ENCODE assay signal across 11 cellular contexts in the genomic region with DNA sequence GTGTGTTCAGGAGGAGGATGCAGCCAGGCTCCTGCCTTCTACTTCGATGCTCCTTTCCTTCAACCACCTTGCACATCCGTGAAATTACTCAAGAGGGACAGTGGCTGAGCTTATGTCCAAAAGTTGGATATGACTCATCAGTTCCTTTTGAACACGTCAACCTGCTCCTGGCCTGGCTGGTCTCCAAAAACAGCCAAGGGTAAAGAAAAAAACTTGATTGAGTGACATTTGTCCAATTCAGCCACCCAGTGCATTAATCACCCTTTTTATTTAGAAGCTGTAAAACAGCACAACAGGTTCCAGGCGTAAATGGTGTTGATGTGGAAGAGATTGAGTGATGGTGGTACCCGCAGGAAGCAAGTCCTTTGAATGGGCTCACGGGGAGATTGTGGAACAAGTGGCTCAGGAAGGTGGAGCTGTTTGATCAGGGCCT.
DNase-seq lines count a peak whose midpoint lies in the region; ATAC-seq and TF ChIP-seq lines count a peak whose summit lies in the region.
"Had no signal": no experiment of that assay in that cellular context is flagged by ENCODE, and none has a peak within 500 bp of the region (broad histone marks: within the 10 kb centered on the region; RNA-seq: fewer than 3 reads in every experiment).

No MANE protein-coding gene starts in this region.

- H3K27ac Mint-ChIP-seq in CD4-positive, alpha-beta T cell, result peak overlapping the region; percentile 24
- H3K27ac Mint-ChIP-seq: activated naive CD8-positive, alpha-beta T cell had no signal

- peak overlapping the region; percentile 58 for H3K4me2 ChIP-seq in HCT116 (ENCODE audit: low read length)
- peak overlapping the region; percentile 32 for H3K4me2 ChIP-seq in PC-3 (ENCODE audit: low read length)

- H3K27ac ChIP-seq in CD4-positive, alpha-beta T cell (ENCODE audit: low read depth, low read length), result no peak overlapping the region
- H3K27ac ChIP-seq in HCT116 (ENCODE audit: low read depth, low read length), result peak overlapping the region; percentile 17
- H3K27ac ChIP-seq in PC-3 (ENCODE audit: low read length), result peak overlapping the region; percentile 75
- H3K27ac ChIP-seq: neutrophil had no signal

- no peak overlapping the region for H3K4me3 Mint-ChIP-seq in CD4-positive, alpha-beta T cell
- H3K4me3 Mint-ChIP-seq: activated naive CD8-positive, alpha-beta T cell; IgD-negative memory B cell had no signal

- peak; percentile 36; the same call in 1 of the 2 replicates for TF ChIP-seq RAD21 in HCT116 (IDR thresholded peaks at IDR 0.05; ENCODE audit: low read depth)

- H3K27me3 Mint-ChIP-seq in CD4-positive, alpha-beta T cell, result no peaks in the 10 kb centered on the region
- H3K27me3 Mint-ChIP-seq: activated naive CD8-positive, alpha-beta T cell; IgD-negative memory B cell had no signal

- POLR2A ChIA-PET in CD4-positive, alpha-beta T cell (lab: Charles Lee), result no interaction called here
- POLR2A ChIA-PET in HCT116 (lab: Charles Lee) (no interaction called here), PC-3 (lab: Charles Lee; ENCODE audit: unreplicated experiment) (interaction anchor here (0.6 kb wide), 1 partner anchor 86 kb away, joined by 3 read pairs; no protein-coding TSS in a partner anchor)

- no peaks in the 10 kb centered on the region for H3K9me3 ChIP-seq in CD4-positive, alpha-beta T cell (ENCODE audit: control insufficient read depth, low read length)
- no peaks in the 10 kb centered on the region for H3K9me3 ChIP-seq in HCT116 (ENCODE audit: control insufficient read depth in 1 of 2, insufficient read depth in 1 of 2, low read depth in 1 of 2, low read length in 2 of 2)
- no peaks in the 10 kb centered on the region for H3K9me3 ChIP-seq in PC-3 (ENCODE audit: low read length)
- H3K9me3 ChIP-seq: neutrophil had no signal

- H3K79me2 ChIP-seq in HCT116 (ENCODE audit: insufficient read depth, low read length), result no peaks in the 10 kb centered on the region
- no peaks in the 10 kb centered on the region; the same call in 1 of the 2 replicates for H3K79me2 ChIP-seq in PC-3 (ENCODE audit: low read length)

- intact Hi-C loops in CD4-positive, alpha-beta T cell (cut with DNase I, micrococcal nuclease), result no loop called here
- intact Hi-C loops in HCT116 (cut with micrococcal nuclease), result loop anchor here (5.0 kb wide), 1 partner anchor 1099 kb away; the partner anchor contains the start of gene AXIN2
- intact Hi-C loops in PC-3 (cut with micrococcal nuclease), result no loop called here

- peaks cover 54% of the 10 kb centered on the region for H3K36me3 Mint-ChIP-seq in CD4-positive, alpha-beta T cell (ENCODE audit: low read depth)

- RAD21 ChIA-PET in HCT116 (lab: Charles Lee; ENCODE audit: low non-redundant PET in 1 of 2, low total read pairs in 2 of 2, uncharacterized antibody in 2 of 2, unreplicated experiment in 2 of 2), result interaction anchor here in 1 of 2 experiments (1.1 kb wide), 1 partner anchor 12 kb away, joined by 3 read pairs; no protein-coding TSS in a partner anchor

- no peak for TF ChIP-seq CTCF in CD4-positive, alpha-beta T cell (IDR thresholded peaks at IDR 0.05)
- TF ChIP-seq CTCF in HCT116 (IDR thresholded peaks at IDR 0.05 in 2 of 3, conservative IDR thresholded peaks at IDR 0.05 in 1 of 3; ENCODE audit: borderline replicate concordance in 1 of 3, insufficient read depth in 1 of 3, low read depth in 2 of 3, low read length in 2 of 3) (no peak), PC-3 (conservative IDR thresholded peaks at IDR 0.05; ENCODE audit: low read depth, low read length) (no peak), fibroblast of pulmonary artery (IDR thresholded peaks at IDR 0.05; ENCODE audit: low read length, missing control alignments) (no peak)

- BruUV-seq in HCT116 (replicated peaks; lab: Mats Ljungman, UMichigan), result no TSS peak
- no TSS peak for BruUV-seq in PC-3 (replicated peaks; lab: Mats Ljungman, UMichigan)

- H3K4me3 ChIP-seq in HCT116 (replicated peaks in 1 of 2; ENCODE audit: low read depth in 1 of 2, low read length in 2 of 2), result peak overlapping the region in 1 of 2 experiments; percentile 2; a peak in 1 of 4 replicates
- no peak overlapping the region for H3K4me3 ChIP-seq in PC-3 (ENCODE audit: low read length)
- no peak overlapping the region for H3K4me3 ChIP-seq in fibroblast of pulmonary artery (replicated peaks; ENCODE audit: low read depth, low read length)

- H3K4me1 ChIP-seq in HCT116 (ENCODE audit: control insufficient read depth in 1 of 2, insufficient read depth in 2 of 2, low read length in 2 of 2) (peaks cover 21 to 32% of the 10 kb centered on the region in 2 experiments), PC-3 (ENCODE audit: insufficient read depth, low read length) (peaks cover 25% of the 10 kb centered on the region)

- no peak for DNase-seq in CD4-positive, alpha-beta T cell
- DNase-seq in HCT116 (ENCODE audit: low read depth, low spot score), result peak; percentile 95
- DNase-seq in PC-3, result peak; percentile 99
- DNase-seq in fibroblast of pulmonary artery (ENCODE audit: low read depth), result peak; percentile 53
- DNase-seq in NCI-H187 treated with DMSO at 0.1 percent for 48 hours (lab: John Stamatoyannopoulos, UW), result no peak
- DNase-seq in NCI-H82 treated with DMSO at 0.1 percent for 48 hours (lab: John Stamatoyannopoulos, UW; ENCODE audit: unreplicated experiment), result no peak
- no peak for DNase-seq in activated naive CD4-positive, alpha-beta T cell (lab: John Stamatoyannopoulos, UW)

- no peaks in the 10 kb centered on the region for H3K27me3 ChIP-seq in CD4-positive, alpha-beta T cell (ENCODE audit: control insufficient read depth, insufficient read depth, low read length)
- no peaks in the 10 kb centered on the region for H3K27me3 ChIP-seq in HCT116 (ENCODE audit: insufficient read depth, low read length)
- H3K27me3 ChIP-seq in PC-3 (ENCODE audit: low read length), result no peaks in the 10 kb centered on the region
- H3K27me3 ChIP-seq: neutrophil had no signal

- no peaks in the 10 kb centered on the region for H3K9me2 ChIP-seq in HCT116 (ENCODE audit: insufficient read depth)
- H3K9me2 ChIP-seq in PC-3 (replicated peaks; ENCODE audit: low read length), result no peaks in the 10 kb centered on the region

- H3F3A ChIP-seq in PC-3 (ENCODE audit: low read length, unreplicated experiment), result peaks cover 5% of the 10 kb centered on the region

- TF ChIP-seq POLR2A in HCT116 (IDR thresholded peaks at IDR 0.05; ENCODE audit: borderline replicate concordance, extremely low read depth, insufficient read depth, insufficient read length), result no peak

- H2AFZ ChIP-seq in HCT116 (ENCODE audit: low read depth, low read length, poor library complexity, severe bottlenecking) (no peak overlapping the region), PC-3 (ENCODE audit: low read length) (no peak overlapping the region)

- ATAC-seq in CD4-positive, alpha-beta T cell (ENCODE audit: poor library complexity), result no peak
- ATAC-seq in HCT116, result peak; percentile 87
- peak; percentile 94 for ATAC-seq in PC-3
- ATAC-seq in HG02610 (IDR thresholded peaks at IDR 0.05; ENCODE audit: unreplicated experiment), result no peak

- H4K20me1 ChIP-seq in HCT116 (ENCODE audit: insufficient read depth) (no peaks in the 10 kb centered on the region), PC-3 (ENCODE audit: low read length) (no peaks in the 10 kb centered on the region; the same call in 1 of the 2 replicates)

- no peaks in the 10 kb centered on the region for H3K9me3 Mint-ChIP-seq in CD4-positive, alpha-beta T cell

- no peaks in the 10 kb centered on the region for H3K36me3 ChIP-seq in HCT116 (ENCODE audit: control insufficient read depth in 1 of 2, insufficient read depth in 2 of 2, low read length in 2 of 2)
- H3K36me3 ChIP-seq in PC-3 (ENCODE audit: low read depth, low read length), result no peaks in the 10 kb centered on the region; the same call in 1 of the 2 replicates
- H3K36me3 ChIP-seq: neutrophil had no signal

- H3K9ac ChIP-seq in HCT116 (ENCODE audit: low read length), result no peak overlapping the region
- H3K9ac ChIP-seq in PC-3 (ENCODE audit: low read length), result no peak overlapping the region

- CTCF ChIA-PET in CD4-positive, alpha-beta T cell (lab: Charles Lee), result interaction anchor here (1.0 kb wide), 1 partner anchor 10 kb away, joined by 4 read pairs; no protein-coding TSS in a partner anchor
- CTCF ChIA-PET in HCT116 (lab: Charles Lee), result interaction anchor here (1.0 to 1.8 kb wide), 3 partner anchors 12 to 462 kb away, joined by 3 to 9 read pairs (median 5); no protein-coding TSS in a partner anchor
- CTCF ChIA-PET in PC-3 (lab: Charles Lee), result interaction anchor here (0.6 to 1.2 kb wide), 4 partner anchors 13 to 811 kb away, joined by 3 to 7 read pairs (median 4); no protein-coding TSS in a partner anchor

- peaks cover 42% of the 10 kb centered on the region for H3K4me1 Mint-ChIP-seq in CD4-positive, alpha-beta T cell (ENCODE audit: low read depth)

TF ChIP-seq in HCT116, 20 proteins besides CTCF, POLR2A, EP300 and RAD21 (continues in another document):
- TF ChIP-seq ZBTB33 (IDR thresholded peaks at IDR 0.05; ENCODE audit: extremely low read depth, insufficient replicate concordance, low read length) (peak; percentile 83), POLR2AphosphoS5 (IDR thresholded peaks at IDR 0.05; ENCODE audit: low read depth, low read length) (peak; percentile 73), CBX3 (IDR thresholded peaks at IDR 0.05; ENCODE audit: low read depth) (peak; percentile 83; the same call in 1 of the 2 replicates)

Comparison
In these comparisons a context has a peak if more than half of its experiments do, and no peak if none do; other contexts are left out.
1. ATAC-seq: peak in HCT116 (single experiment) and PC-3 (single experiment); none in CD4-positive, alpha-beta T cell (single experiment) and HG02610 (single experiment).
2. DNase-seq: peak in HCT116 (single experiment), PC-3 (single experiment) and fibroblast of pulmonary artery (single experiment); none in CD4-positive, alpha-beta T cell (0 of 10), NCI-H187 treated with DMSO at 0.1 percent for 48 hours (single experiment), NCI-H82 treated with DMSO at 0.1 percent for 48 hours (single experiment) and activated naive CD4-positive, alpha-beta T cell (0 of 4).